ENCODE assay signal across 19 cellular contexts in genomic region chr21:42140196-42140934, GRCh38.
DNase-seq lines count a peak whose midpoint lies in the region; ATAC-seq, FAIRE-seq and TF ChIP-seq lines count a peak whose summit lies in the region.
"Had no signal": no experiment of that assay in that cellular context is flagged by ENCODE, and none has a peak within 500 bp of the region (broad histone marks: within the 10 kb centered on the region; RNA-seq: fewer than 3 reads in every experiment).

No MANE protein-coding gene starts in this region.

- no peak for ATAC-seq in WTC11
- ATAC-seq in body of pancreas: no peak

- no peak overlapping the region for H4K8ac ChIP-seq in neuronal stem cell (ENCODE audit: low read depth, low read length)

- intact Hi-C loops in CD14-positive monocyte (cut with micrococcal nuclease) (loop anchor here in 1 of 2 donors (10.0 kb wide), 1 partner anchor 304 kb away; no protein-coding TSS in a partner anchor), body of pancreas (cut with DNase I) (loop anchor here (10.0 kb wide), 1 partner anchor 304 kb away; no protein-coding TSS in a partner anchor)

- POLR2A ChIA-PET in WTC11 (lab: Charles Lee): no interaction called here

- peak overlapping the region; percentile 63 for H2BK12ac ChIP-seq in neuronal stem cell (ENCODE audit: low read length)

- H3K4me1 Mint-ChIP-seq in CD14-positive monocyte (peaks cover 39% of the 10 kb centered on the region), WTC11 (no peaks in the 10 kb centered on the region)

- no peaks in the 10 kb centered on the region for H3K27me3 ChIP-seq in neuronal stem cell (ENCODE audit: control insufficient read depth in 3 of 3, insufficient read depth in 3 of 3, low read depth in 1 of 3, low read length in 3 of 3)
- H3K27me3 ChIP-seq in body of pancreas: no peaks in the 10 kb centered on the region
- H3K27me3 ChIP-seq: Peyer's patch had no signal

- no peak overlapping the region for H2BK5ac ChIP-seq in neuronal stem cell (ENCODE audit: low read length)

- no CpG with 5 or more reads among the region's 11 CpGs for WGBS in neuronal stem cell (ENCODE audit: extremely low coverage in 2 of 2, insufficient read length in 2 of 2, insufficient replicate concordance in 1 of 2), 2 donors
- 58 to 68% methylated on average over 10 to 11 of the region's 11 CpGs for WGBS in body of pancreas, 2 donors

- H3K14ac ChIP-seq in neuronal stem cell (ENCODE audit: low read length): peak overlapping the region; percentile 57

- H3K27me3 Mint-ChIP-seq in CD14-positive monocyte (ENCODE audit: low read depth in 3 of 3): peaks cover 7 to 12% (median 8%) of the 10 kb centered on the region in 3 donors
- H3K27me3 Mint-ChIP-seq in WTC11 (ENCODE audit: low read depth): no peaks in the 10 kb centered on the region

- no peaks in the 10 kb centered on the region for H3K36me3 ChIP-seq in neuronal stem cell (replicated peaks in 1 of 2; ENCODE audit: control insufficient read depth in 2 of 2, insufficient read depth in 2 of 2, low read length in 2 of 2)
- no peaks in the 10 kb centered on the region for H3K36me3 ChIP-seq in body of pancreas (replicated peaks in 1 of 2; ENCODE audit: insufficient read depth in 1 of 2, low read depth in 2 of 2)
- H3K36me3 ChIP-seq: Peyer's patch had no signal

- TF ChIP-seq CTCF in CD14-positive monocyte (IDR thresholded peaks at IDR 0.05) (no peak), WTC11 (IDR thresholded peaks at IDR 0.05) (no peak), body of pancreas (IDR thresholded peaks at IDR 0.05) (no peak)

- H3K9me3 ChIP-seq in neuronal stem cell (replicated peaks in 1 of 2; ENCODE audit: control insufficient read depth in 2 of 2, insufficient read depth in 1 of 2, low read depth in 1 of 2, low read length in 2 of 2): peaks cover 0 to 2% of the 10 kb centered on the region in 2 donors
- no peaks in the 10 kb centered on the region for H3K9me3 ChIP-seq in body of pancreas
- H3K9me3 ChIP-seq: Peyer's patch had no signal

- no peak overlapping the region for H3K18ac ChIP-seq in neuronal stem cell (ENCODE audit: low read length)

- H3K36me3 Mint-ChIP-seq in CD14-positive monocyte (no peaks in the 10 kb centered on the region), WTC11 (no peaks in the 10 kb centered on the region)

- peak overlapping the region; percentile 85 for H3K4ac ChIP-seq in neuronal stem cell (ENCODE audit: low read length)

- H3K27ac ChIP-seq in neuronal stem cell (replicated peaks; ENCODE audit: low read length) (no peak overlapping the region), body of pancreas (no peak overlapping the region)
- H3K27ac ChIP-seq: Peyer's patch had no signal

- no peak overlapping the region for H2AFZ ChIP-seq in neuronal stem cell (ENCODE audit: low read length)

- peak overlapping the region; percentile 70 to 89 (median 84) for H3K27ac Mint-ChIP-seq in CD14-positive monocyte
- H3K27ac Mint-ChIP-seq in WTC11: no peak overlapping the region

- H3K4me3 Mint-ChIP-seq in CD14-positive monocyte (peak overlapping the region; percentile 48 to 57), WTC11 (no peak overlapping the region)

- peak; percentile 54 for FAIRE-seq in HTR-8/SVneo (lab: Jason Lieb, UNC)

- H3K79me1 ChIP-seq in neuronal stem cell (ENCODE audit: low read depth, low read length): peaks cover 1% of the 10 kb centered on the region

- H4K91ac ChIP-seq in neuronal stem cell (ENCODE audit: low read depth, low read length, poor library complexity): no peak overlapping the region

- peaks cover 0 to 1% (median 0%) of the 10 kb centered on the region in 7 donors for H3K9me3 Mint-ChIP-seq in CD14-positive monocyte
- H3K9me3 Mint-ChIP-seq in WTC11: no peaks in the 10 kb centered on the region

- TF ChIP-seq POLR2A in body of pancreas (IDR thresholded peaks at IDR 0.05): no peak

- no peak overlapping the region for H2BK120ac ChIP-seq in neuronal stem cell (ENCODE audit: low read depth, low read length)

- peaks cover 0 to 2% of the 10 kb centered on the region in 2 donors for H3K4me1 ChIP-seq in neuronal stem cell (ENCODE audit: control insufficient read depth in 2 of 2, insufficient read depth in 1 of 2, low read depth in 1 of 2, low read length in 2 of 2)
- no peaks in the 10 kb centered on the region for H3K4me1 ChIP-seq in body of pancreas

- no peak overlapping the region for H3K4me3 ChIP-seq in neuronal stem cell (ENCODE audit: low read length in 2 of 2)
- no peak overlapping the region for H3K4me3 ChIP-seq in body of pancreas
- H3K4me3 ChIP-seq: Peyer's patch had no signal

- peak overlapping the region; percentile 17 for H3K23ac ChIP-seq in neuronal stem cell (ENCODE audit: low read depth, low read length, poor library complexity)

- no peak overlapping the region for H3K4me2 ChIP-seq in neuronal stem cell (ENCODE audit: insufficient read depth, low read length, poor library complexity, severe bottlenecking)

- no peak overlapping the region for H2AK5ac ChIP-seq in neuronal stem cell (ENCODE audit: low read depth, low read length)

- CTCF ChIA-PET in WTC11 (lab: Charles Lee): interaction anchor here (0.7 to 1.4 kb wide), 4 partner anchors 21 to 200 kb away, joined by 3 to 5 read pairs (median 4); no protein-coding TSS in a partner anchor

- H2BK15ac ChIP-seq in neuronal stem cell (ENCODE audit: low read length): peak overlapping the region; percentile 59

- H3K9ac ChIP-seq in neuronal stem cell (ENCODE audit: low read depth, low read length, poor library complexity): no peak overlapping the region

- DNase-seq in CD14-positive monocyte (ENCODE audit: low spot score): no peak
- DNase-seq in HTR-8/SVneo (ENCODE audit: insufficient read length, low spot score): no peak
- no peak for DNase-seq in WTC11 (ENCODE audit: low spot score)
- no peak for DNase-seq in neuronal stem cell (ENCODE audit: low spot score)
- DNase-seq in HPDE6-E6E7 (ENCODE audit: extremely low spot score): no peak
- no peak for DNase-seq in body of pancreas
- DNase-seq in middle frontal gyrus (ENCODE audit: extremely low spot score, low spot score): no peak
- DNase-seq: C1 segment of cervical spinal cord, COR-L47, DMS153, H7, NCI-H1048, NCI-H146, NCI-H2107, NCI-H345, NCI-H69, Peyer's patch, SIG-M5, SW 1271 had no signal

TF ChIP-seq in WTC11, 78 proteins besides CTCF, POLR2A, EP300 and RAD21:
- TF ChIP-seq ATF6 (CRISPR knock-in tag; IDR thresholded peaks at IDR 0.05): no peak
- TF ChIP-seq USF2 (CRISPR knock-in tag; IDR thresholded peaks at IDR 0.05): peak; percentile 30; the same call in 1 of the 2 replicates
- no peak for TF ChIP-seq FOXJ3 (CRISPR knock-in tag; IDR thresholded peaks at IDR 0.05; ENCODE audit: borderline replicate concordance)
- no peak for TF ChIP-seq RORB (CRISPR knock-in tag; IDR thresholded peaks at IDR 0.05)
- no peak for TF ChIP-seq TEAD1 (CRISPR knock-in tag; IDR thresholded peaks at IDR 0.05)
- TF ChIP-seq ZNF423 (CRISPR knock-in tag; IDR thresholded peaks at IDR 0.05): no peak
- no peak for TF ChIP-seq ZNF671 (CRISPR knock-in tag; IDR thresholded peaks at IDR 0.05)
- no peak for TF ChIP-seq GRHL2 (CRISPR knock-in tag; IDR thresholded peaks at IDR 0.05; ENCODE audit: insufficient replicate concordance, severe bottlenecking)
